Comparison of ENCODE assay signal across 31 cellular contexts in genomic region chr3:127235706-127236105, GRCh38. TPM values are rescaled to one million over a fixed set of nuclear protein-coding genes. Genes with fewer than 3 reads are reported as not detected.
DNase-seq lines count a peak whose midpoint lies in the region; TF ChIP-seq lines count a peak whose summit lies in the region.
"Had no signal": no experiment of that assay in that cellular context is flagged by ENCODE, and none has a peak within 500 bp of the region (broad histone marks: within the 10 kb centered on the region; RNA-seq: fewer than 3 reads in every experiment).

No MANE protein-coding gene starts in this region.

- no peaks in the 10 kb centered on the region for H3K36me3 ChIP-seq in esophagus muscularis mucosa
- H3K36me3 ChIP-seq in colonic mucosa, result no peaks in the 10 kb centered on the region
- H3K36me3 ChIP-seq: BE2C; BLaER1; BLaER1 treated with 17β-estradiol and CSF1 and Interleukin-3, amounts not matched to agents 10 nM and 100 nM had no signal

- no peak overlapping the region for H3K27ac ChIP-seq in esophagus muscularis mucosa (replicated peaks in 1 of 4)
- H3K27ac ChIP-seq in colonic mucosa, result no peak overlapping the region
- H3K27ac ChIP-seq: 22Rv1; A549; BLaER1; BLaER1 treated with 17β-estradiol and CSF1 and Interleukin-3, amounts not matched to agents 10 nM and 100 nM; C4-2B had no signal

- H3K9me3 ChIP-seq in esophagus muscularis mucosa (peaks cover 0 to 11% (median 4%) of the 10 kb centered on the region in 4 donors), colonic mucosa (no peaks in the 10 kb centered on the region)
- H3K9me3 ChIP-seq: BLaER1 had no signal

- WGBS in esophagus muscularis mucosa, result 68% methylated on average over 3 of the region's 3 CpGs

- TF ChIP-seq EP300 in esophagus muscularis mucosa (IDR thresholded peaks at IDR 0.05), result no peak

- H3K4me1 ChIP-seq in esophagus muscularis mucosa, result no peaks in the 10 kb centered on the region
- H3K4me1 ChIP-seq in colonic mucosa, result no peaks in the 10 kb centered on the region
- H3K4me1 ChIP-seq: A549; BE2C; BLaER1; BLaER1 treated with 17β-estradiol and CSF1 and Interleukin-3, amounts not matched to agents 10 nM and 100 nM; Caco-2 had no signal

- H3K4me3 ChIP-seq in esophagus muscularis mucosa (no peak overlapping the region), colonic mucosa (no peak overlapping the region)
- H3K4me3 ChIP-seq: A549; BLaER1; BLaER1 treated with 17β-estradiol and CSF1 and Interleukin-3, amounts not matched to agents 10 nM and 100 nM had no signal

- no peak overlapping the region for H3K9ac ChIP-seq in colonic mucosa (ENCODE audit: low read depth in 2 of 2, low read length in 2 of 2)
- H3K9ac ChIP-seq: BLaER1; BLaER1 treated with 17β-estradiol and CSF1 and Interleukin-3, amounts not matched to agents 10 nM and 100 nM had no signal

- DNase-seq in esophagus muscularis mucosa (ENCODE audit: extremely low spot score) (peak; percentile 66), colonic mucosa (no peak)
- DNase-seq: 8988T; ACHN; AML-193; BE2C; C1 segment of cervical spinal cord; Caco-2; Calu3; CD4-positive, alpha-beta memory T cell; CD4-positive, alpha-beta T cell; CD4-positive, CD25-positive, alpha-beta regulatory T cell; CD8-positive, alpha-beta memory T cell; CD8-positive, alpha-beta T cell; COR-L47; DMS 273 treated with DMSO at 0.1 percent for 48 hours; DMS153; DMS53; DMS79; DMS79 treated with DMSO at 0.1 percent for 48 hours; DND-41; EL had no signal

- no peak for TF ChIP-seq CTCF in esophagus muscularis mucosa (IDR thresholded peaks at IDR 0.05)
- no peak for TF ChIP-seq CTCF in colonic mucosa (IDR thresholded peaks at IDR 0.05)

- intact Hi-C loops in esophagus muscularis mucosa (cut with DNase I) (no loop called here), colonic mucosa (cut with DNase I) (no loop called here)

- H3K27me3 ChIP-seq in esophagus muscularis mucosa, result peaks cover 0 to 22% (median 0%) of the 10 kb centered on the region in 4 donors
- H3K27me3 ChIP-seq in colonic mucosa, result no peaks in the 10 kb centered on the region
- H3K27me3 ChIP-seq: BE2C; BLaER1; BLaER1 treated with 17β-estradiol and CSF1 and Interleukin-3, amounts not matched to agents 10 nM and 100 nM had no signal

- TF ChIP-seq POLR2A in esophagus muscularis mucosa (IDR thresholded peaks at IDR 0.05; ENCODE audit: low read depth), result no peak

RNA-seq across cellular contexts. Expression of gene PRR23E, which starts 42.8 kb away (rescaled TPM):
- total RNA-seq in esophagus muscularis mucosa, result not detected
- total RNA-seq in colonic mucosa, result not detected
- total RNA-seq: A172; A673; B cell; Caco-2; Calu3; CD4-positive, alpha-beta memory T cell; CD4-positive, alpha-beta T cell; CD4-positive, CD25-positive, alpha-beta regulatory T cell; CD8-positive, alpha-beta memory T cell; CD8-positive, alpha-beta T cell; Daoy had no signal

RNA-seq across cellular contexts. Expression of gene PRR20G, which starts 52.1 kb away (rescaled TPM):
- not detected for total RNA-seq in esophagus muscularis mucosa
- not detected for total RNA-seq in colonic mucosa
- total RNA-seq: A172; A673; B cell; Caco-2; Calu3; CD4-positive, alpha-beta memory T cell; CD4-positive, alpha-beta T cell; CD4-positive, CD25-positive, alpha-beta regulatory T cell; CD8-positive, alpha-beta memory T cell; CD8-positive, alpha-beta T cell; Daoy had no signal
